1 cellular context compared by ENCODE assay signal in genomic region chr10:83254698-83255097, GRCh38.
TF ChIP-seq lines count a peak whose summit lies in the region.

No MANE protein-coding gene starts in this region.

TF ChIP-seq in HepG2, 621 proteins besides CTCF, POLR2A, EP300 and RAD21:
- TF ChIP-seq, protein P1, sequence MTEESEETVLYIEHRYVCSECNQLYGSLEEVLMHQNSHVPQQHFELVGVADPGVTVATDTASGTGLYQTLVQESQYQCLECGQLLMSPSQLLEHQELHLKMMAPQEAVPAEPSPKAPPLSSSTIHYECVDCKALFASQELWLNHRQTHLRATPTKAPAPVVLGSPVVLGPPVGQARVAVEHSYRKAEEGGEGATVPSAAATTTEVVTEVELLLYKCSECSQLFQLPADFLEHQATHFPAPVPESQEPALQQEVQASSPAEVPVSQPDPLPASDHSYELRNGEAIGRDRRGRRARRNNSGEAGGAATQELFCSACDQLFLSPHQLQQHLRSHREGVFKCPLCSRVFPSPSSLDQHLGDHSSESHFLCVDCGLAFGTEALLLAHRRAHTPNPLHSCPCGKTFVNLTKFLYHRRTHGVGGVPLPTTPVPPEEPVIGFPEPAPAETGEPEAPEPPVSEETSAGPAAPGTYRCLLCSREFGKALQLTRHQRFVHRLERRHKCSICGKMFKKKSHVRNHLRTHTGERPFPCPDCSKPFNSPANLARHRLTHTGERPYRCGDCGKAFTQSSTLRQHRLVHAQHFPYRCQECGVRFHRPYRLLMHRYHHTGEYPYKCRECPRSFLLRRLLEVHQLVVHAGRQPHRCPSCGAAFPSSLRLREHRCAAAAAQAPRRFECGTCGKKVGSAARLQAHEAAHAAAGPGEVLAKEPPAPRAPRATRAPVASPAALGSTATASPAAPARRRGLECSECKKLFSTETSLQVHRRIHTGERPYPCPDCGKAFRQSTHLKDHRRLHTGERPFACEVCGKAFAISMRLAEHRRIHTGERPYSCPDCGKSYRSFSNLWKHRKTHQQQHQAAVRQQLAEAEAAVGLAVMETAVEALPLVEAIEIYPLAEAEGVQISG (CRISPR knock-in tag; IDR thresholded peaks at IDR 0.05): no peak
- TF ChIP-seq PCBP1 (IDR thresholded peaks at IDR 0.05; ENCODE audit: borderline replicate concordance, low read depth, low read length) (0 out of 2 replicates have a peak, but pooled peaks have one; percentile 51), KMT2B (CRISPR knock-in tag; IDR thresholded peaks at IDR 0.05) (no peak), MXD3 (CRISPR knock-in tag; IDR thresholded peaks at IDR 0.05) (no peak), TFE3 (CRISPR knock-in tag; IDR thresholded peaks at IDR 0.05) (no peak), HNRNPK (IDR thresholded peaks at IDR 0.05; ENCODE audit: low read depth, low read length, poor library complexity, severe bottlenecking) (peak; percentile 80), GABPA (IDR thresholded peaks at IDR 0.05; ENCODE audit: low read depth, low read length) (no peak), GABPA (CRISPR knock-in tag; IDR thresholded peaks at IDR 0.05; ENCODE audit: low read depth) (no peak)
